In the genomic region with DNA sequence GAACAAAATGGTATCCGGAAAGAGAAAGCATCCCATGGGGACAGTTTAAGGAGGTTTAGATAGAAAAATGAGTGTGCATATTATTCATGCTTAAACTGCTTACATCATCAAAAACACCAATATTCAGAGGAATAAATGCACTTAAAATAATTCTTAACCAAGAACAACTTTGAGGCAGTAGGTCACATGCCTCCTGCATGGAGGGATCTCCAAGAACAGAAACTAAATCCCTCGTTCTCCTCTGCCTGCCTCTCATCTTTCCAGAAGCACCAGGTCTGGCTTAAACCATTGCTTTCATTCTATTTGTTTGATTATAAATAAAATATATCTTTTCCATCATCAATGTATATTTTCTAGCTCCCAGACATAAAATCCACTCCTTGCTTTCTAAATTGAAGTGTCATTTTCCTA, we compare ENCODE assay signal across 1 cellular context.
TF ChIP-seq lines count a peak whose summit lies in the region.

No MANE protein-coding gene starts in this region.

TF ChIP-seq in K562, 482 proteins besides CTCF, POLR2A, EP300 and RAD21 (continued from another document):
- TF ChIP-seq, protein P1, sequence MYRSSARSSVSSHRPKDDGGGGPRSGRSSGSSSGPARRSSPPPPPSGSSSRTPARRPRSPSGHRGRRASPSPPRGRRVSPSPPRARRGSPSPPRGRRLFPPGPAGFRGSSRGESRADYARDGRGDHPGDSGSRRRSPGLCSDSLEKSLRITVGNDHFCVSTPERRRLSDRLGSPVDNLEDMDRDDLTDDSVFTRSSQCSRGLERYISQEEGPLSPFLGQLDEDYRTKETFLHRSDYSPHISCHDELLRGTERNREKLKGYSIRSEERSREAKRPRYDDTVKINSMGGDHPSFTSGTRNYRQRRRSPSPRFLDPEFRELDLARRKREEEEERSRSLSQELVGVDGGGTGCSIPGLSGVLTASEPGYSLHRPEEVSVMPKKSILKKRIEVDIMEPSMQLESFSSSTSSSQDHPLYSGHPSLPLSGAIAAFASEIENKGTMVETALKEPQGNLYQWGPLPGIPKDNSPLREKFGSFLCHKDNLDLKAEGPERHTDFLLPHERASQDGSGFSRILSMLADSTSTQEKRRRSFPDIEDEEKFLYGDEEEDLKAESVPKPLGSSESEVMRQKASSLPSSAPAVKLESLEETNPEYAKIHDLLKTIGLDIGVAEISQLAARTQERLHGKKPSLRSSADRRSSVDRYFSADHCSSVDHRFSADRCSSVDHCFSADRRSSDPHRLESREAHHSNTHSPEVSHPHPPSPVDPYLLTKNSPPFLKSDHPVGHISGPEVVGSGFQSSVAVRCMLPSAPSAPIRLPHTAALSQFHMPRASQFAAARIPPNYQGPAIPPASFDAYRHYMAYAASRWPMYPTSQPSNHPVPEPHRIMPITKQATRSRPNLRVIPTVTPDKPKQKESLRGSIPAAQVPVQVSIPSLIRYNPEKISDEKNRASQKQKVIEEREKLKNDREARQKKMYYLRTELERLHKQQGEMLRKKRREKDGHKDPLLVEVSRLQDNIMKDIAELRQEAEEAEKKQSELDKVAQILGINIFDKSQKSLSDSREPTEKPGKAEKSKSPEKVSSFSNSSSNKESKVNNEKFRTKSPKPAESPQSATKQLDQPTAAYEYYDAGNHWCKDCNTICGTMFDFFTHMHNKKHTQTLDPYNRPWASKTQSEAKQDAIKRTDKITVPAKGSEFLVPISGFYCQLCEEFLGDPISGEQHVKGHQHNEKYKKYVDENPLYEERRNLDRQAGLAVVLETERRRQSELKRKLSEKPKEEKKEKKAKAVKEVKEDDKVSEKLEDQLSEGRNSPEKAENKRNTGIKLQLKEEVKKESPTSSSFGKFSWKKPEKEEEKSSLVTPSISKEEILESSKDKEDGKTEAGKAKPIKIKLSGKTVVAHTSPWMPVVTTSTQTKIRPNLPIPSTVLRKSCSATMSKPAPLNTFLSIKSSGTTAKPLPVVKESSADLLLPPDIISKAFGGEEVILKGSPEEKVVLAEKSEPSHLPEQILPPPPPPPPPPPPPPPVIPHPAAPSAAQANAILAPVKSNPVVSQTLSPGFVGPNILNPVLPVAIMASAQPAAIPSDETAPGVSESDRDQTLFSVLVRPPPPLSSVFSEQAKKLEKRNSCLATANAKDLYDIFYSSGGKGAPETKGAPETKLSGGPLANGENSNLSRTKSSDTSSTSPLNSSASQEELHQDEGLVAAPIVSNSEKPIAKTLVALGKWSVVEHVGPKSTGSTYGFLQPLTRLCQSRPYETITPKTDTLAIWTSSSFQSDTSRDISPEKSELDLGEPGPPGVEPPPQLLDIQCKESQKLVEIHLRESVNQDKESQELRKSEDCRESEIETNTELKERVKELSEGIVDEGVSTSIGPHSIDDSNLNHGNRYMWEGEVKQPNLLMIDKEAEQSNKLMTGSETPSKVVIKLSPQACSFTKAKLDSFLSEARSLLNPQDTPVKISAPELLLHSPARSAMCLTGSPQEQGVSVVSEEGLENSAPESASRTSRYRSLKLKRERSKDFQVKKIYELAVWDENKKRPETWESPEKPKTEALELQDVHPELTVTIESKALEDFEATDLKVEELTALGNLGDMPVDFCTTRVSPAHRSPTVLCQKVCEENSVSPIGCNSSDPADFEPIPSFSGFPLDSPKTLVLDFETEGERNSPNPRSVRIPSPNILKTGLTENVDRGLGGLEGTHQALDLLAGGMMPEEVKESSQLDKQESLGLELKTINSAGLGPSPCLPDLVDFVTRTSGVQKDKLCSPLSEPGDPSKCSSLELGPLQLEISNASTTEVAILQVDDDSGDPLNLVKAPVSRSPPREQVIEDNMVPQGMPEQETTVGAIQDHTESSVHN (IDR thresholded peaks at IDR 0.05; ENCODE audit: borderline replicate concordance in 1 of 2, low read depth in 1 of 2) = no peak
- TF ChIP-seq C11orf30 (IDR thresholded peaks at IDR 0.05; ENCODE audit: low read depth) (peak; percentile 70), MAFF (IDR thresholded peaks at IDR 0.05; ENCODE audit: low read length) (peak; percentile 85), ZNF3 (CRISPR knock-in tag; IDR thresholded peaks at IDR 0.05) (no peak), MAFG (tag; conservative IDR thresholded peaks at IDR 0.05) (peak; percentile 87), ZNF316 (IDR thresholded peaks at IDR 0.05) (peak; percentile 91), MCM2 (IDR thresholded peaks at IDR 0.05; ENCODE audit: low read depth) (no peak), SUPT5H (IDR thresholded peaks at IDR 0.05) (no peak), MAFK (IDR thresholded peaks at IDR 0.05; ENCODE audit: low read length) (peak; percentile 91)
- TF ChIP-seq, protein P2, sequence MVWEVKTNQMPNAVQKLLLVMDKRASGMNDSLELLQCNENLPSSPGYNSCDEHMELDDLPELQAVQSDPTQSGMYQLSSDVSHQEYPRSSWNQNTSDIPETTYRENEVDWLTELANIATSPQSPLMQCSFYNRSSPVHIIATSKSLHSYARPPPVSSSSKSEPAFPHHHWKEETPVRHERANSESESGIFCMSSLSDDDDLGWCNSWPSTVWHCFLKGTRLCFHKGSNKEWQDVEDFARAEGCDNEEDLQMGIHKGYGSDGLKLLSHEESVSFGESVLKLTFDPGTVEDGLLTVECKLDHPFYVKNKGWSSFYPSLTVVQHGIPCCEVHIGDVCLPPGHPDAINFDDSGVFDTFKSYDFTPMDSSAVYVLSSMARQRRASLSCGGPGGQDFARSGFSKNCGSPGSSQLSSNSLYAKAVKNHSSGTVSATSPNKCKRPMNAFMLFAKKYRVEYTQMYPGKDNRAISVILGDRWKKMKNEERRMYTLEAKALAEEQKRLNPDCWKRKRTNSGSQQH (CRISPR knock-in tag; IDR thresholded peaks at IDR 0.05) = no peak
- TF ChIP-seq, protein P3, sequence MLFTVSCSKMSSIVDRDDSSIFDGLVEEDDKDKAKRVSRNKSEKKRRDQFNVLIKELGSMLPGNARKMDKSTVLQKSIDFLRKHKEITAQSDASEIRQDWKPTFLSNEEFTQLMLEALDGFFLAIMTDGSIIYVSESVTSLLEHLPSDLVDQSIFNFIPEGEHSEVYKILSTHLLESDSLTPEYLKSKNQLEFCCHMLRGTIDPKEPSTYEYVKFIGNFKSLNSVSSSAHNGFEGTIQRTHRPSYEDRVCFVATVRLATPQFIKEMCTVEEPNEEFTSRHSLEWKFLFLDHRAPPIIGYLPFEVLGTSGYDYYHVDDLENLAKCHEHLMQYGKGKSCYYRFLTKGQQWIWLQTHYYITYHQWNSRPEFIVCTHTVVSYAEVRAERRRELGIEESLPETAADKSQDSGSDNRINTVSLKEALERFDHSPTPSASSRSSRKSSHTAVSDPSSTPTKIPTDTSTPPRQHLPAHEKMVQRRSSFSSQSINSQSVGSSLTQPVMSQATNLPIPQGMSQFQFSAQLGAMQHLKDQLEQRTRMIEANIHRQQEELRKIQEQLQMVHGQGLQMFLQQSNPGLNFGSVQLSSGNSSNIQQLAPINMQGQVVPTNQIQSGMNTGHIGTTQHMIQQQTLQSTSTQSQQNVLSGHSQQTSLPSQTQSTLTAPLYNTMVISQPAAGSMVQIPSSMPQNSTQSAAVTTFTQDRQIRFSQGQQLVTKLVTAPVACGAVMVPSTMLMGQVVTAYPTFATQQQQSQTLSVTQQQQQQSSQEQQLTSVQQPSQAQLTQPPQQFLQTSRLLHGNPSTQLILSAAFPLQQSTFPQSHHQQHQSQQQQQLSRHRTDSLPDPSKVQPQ (CRISPR knock-in tag; IDR thresholded peaks at IDR 0.05; ENCODE audit: borderline replicate concordance) = no peak
